ENCODE assay signal across 8 cellular contexts in the genomic region with DNA sequence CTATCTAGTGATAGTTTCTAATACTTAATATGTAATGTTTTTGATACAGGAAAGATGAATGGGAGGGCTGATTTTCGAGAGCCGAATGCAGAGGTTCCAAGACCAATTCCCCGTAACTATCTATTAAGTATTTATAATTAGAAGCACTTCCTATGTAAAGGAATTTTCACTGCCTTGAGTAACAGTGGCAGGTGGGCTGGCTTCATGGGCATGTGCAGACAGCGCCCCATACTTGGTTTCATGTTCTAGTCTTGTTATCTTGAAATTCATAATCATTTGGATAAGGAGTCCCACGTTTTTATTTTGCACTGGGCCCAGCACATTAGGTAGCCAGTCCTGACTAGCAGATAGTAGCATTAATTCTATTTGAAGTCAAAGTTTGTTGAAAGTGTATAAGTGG. TPM values are rescaled to one million over a fixed set of nuclear protein-coding genes. Genes with fewer than 3 reads are reported as not detected.
A peak's percentile ranks its signal among the peaks of the same experiment; 100 is the strongest.
DNase-seq lines count a peak whose midpoint lies in the region; ATAC-seq, FAIRE-seq and TF ChIP-seq lines count a peak whose summit lies in the region.

No MANE protein-coding gene starts in this region.

- H3K9me3 ChIP-seq in BLaER1 (peaks cover 14% of the 10 kb centered on the region; the same call in 1 of the 2 replicates), HUES48 (ENCODE audit: control insufficient read depth, insufficient read depth, low read length) (no peaks in the 10 kb centered on the region), astrocyte (ENCODE audit: insufficient read depth, low read depth, low read length) (no peaks in the 10 kb centered on the region), mesodermal cell (ENCODE audit: control insufficient read depth, low read length) (no peaks in the 10 kb centered on the region), Peyer's patch (no peaks in the 10 kb centered on the region)

- no peaks in the 10 kb centered on the region for H3K27me3 Mint-ChIP-seq in astrocyte (ENCODE audit: low read depth, unreplicated experiment)

- peak overlapping the region; percentile 89; the same call in 1 of the 2 replicates for H3K4me3 ChIP-seq in BLaER1
- H3K4me3 ChIP-seq in HUES48 (ENCODE audit: low read depth, low read length): peak overlapping the region; percentile 94
- peak overlapping the region; percentile 99 for H3K4me3 ChIP-seq in astrocyte (ENCODE audit: insufficient read depth, low read depth, low read length)
- peak overlapping the region; percentile 80 for H3K4me3 ChIP-seq in mesodermal cell (ENCODE audit: extremely low read depth, insufficient read depth, low read length, poor library complexity, severe bottlenecking)
- peak overlapping the region in 1 of 4 donors; percentile 80 for H3K4me3 ChIP-seq in Peyer's patch

- H3K27ac ChIP-seq in BLaER1 (no peak overlapping the region), HUES48 (ENCODE audit: low read depth, low read length) (no peak overlapping the region), astrocyte (ENCODE audit: low read depth, low read length) (no peak overlapping the region), mesodermal cell (ENCODE audit: low read depth, low read length, severe bottlenecking) (no peak overlapping the region), Peyer's patch (no peak overlapping the region)

- H3K4me1 Mint-ChIP-seq in astrocyte (ENCODE audit: low read depth, unreplicated experiment): no peaks in the 10 kb centered on the region

- H3K9ac ChIP-seq in BLaER1: no peak overlapping the region
- H3K9ac ChIP-seq in HUES48 (ENCODE audit: low read depth, low read length): no peak overlapping the region
- no peak overlapping the region for H3K9ac ChIP-seq in astrocyte (ENCODE audit: low read length)

- ATAC-seq in GM18870 (IDR thresholded peaks at IDR 0.05; ENCODE audit: unreplicated experiment): no peak

- peaks cover 15% of the 10 kb centered on the region for H3K36me3 Mint-ChIP-seq in astrocyte (ENCODE audit: low read depth, unreplicated experiment)

- H3K4me2 ChIP-seq in BLaER1 (peak overlapping the region; percentile 89), astrocyte (ENCODE audit: low read length) (peak overlapping the region; percentile 86)

- H3K4me3 Mint-ChIP-seq in astrocyte (ENCODE audit: unreplicated experiment): peak overlapping the region; percentile 100

- H4K20me1 ChIP-seq in BLaER1: peaks cover 8% of the 10 kb centered on the region; the same call in 1 of the 2 replicates
- H4K20me1 ChIP-seq in astrocyte (ENCODE audit: insufficient read depth, low read length): peaks cover 3% of the 10 kb centered on the region

- no peak overlapping the region for H2AFZ ChIP-seq in astrocyte (ENCODE audit: low read depth, low read length)

- H3K27me3 ChIP-seq in BLaER1 (no peaks in the 10 kb centered on the region), HUES48 (ENCODE audit: control insufficient read depth, insufficient read depth, low read length) (no peaks in the 10 kb centered on the region), astrocyte (ENCODE audit: insufficient read depth, low read length) (no peaks in the 10 kb centered on the region), Peyer's patch (no peaks in the 10 kb centered on the region)

- no peak for FAIRE-seq in astrocyte (lab: Jason Lieb, UNC)

- H3K36me3 ChIP-seq in BLaER1 (peaks cover 46% of the 10 kb centered on the region), HUES48 (ENCODE audit: control insufficient read depth, insufficient read depth, low read length) (peaks cover 41% of the 10 kb centered on the region), astrocyte (ENCODE audit: insufficient read depth, low read length) (peaks cover 19% of the 10 kb centered on the region), mesodermal cell (ENCODE audit: control insufficient read depth, insufficient read depth, low read length) (peaks cover 45% of the 10 kb centered on the region), Peyer's patch (peaks cover 0 to 39% (median 0%) of the 10 kb centered on the region in 3 donors)

- 60% methylated on average over 1 of the region's 5 CpGs; no CpG with 5 or more reads in 1 of the 2 experiments for WGBS in mesodermal cell (ENCODE audit: insufficient coverage in 2 of 2), 2 experiments

- no peaks in the 10 kb centered on the region for H3K9me3 Mint-ChIP-seq in astrocyte (ENCODE audit: unreplicated experiment)

- no peak for TF ChIP-seq POLR2A in Peyer's patch (IDR thresholded peaks at IDR 0.05)

- H3K79me2 ChIP-seq in astrocyte (ENCODE audit: insufficient read depth, low read length): peaks cover 59% of the 10 kb centered on the region

- H3K4me1 ChIP-seq in BLaER1: peaks cover 18% of the 10 kb centered on the region
- H3K4me1 ChIP-seq in HUES48 (ENCODE audit: control insufficient read depth, insufficient read depth, low read length): peaks cover 8% of the 10 kb centered on the region; the same call in 1 of the 2 replicates
- peaks cover 3% of the 10 kb centered on the region for H3K4me1 ChIP-seq in astrocyte (ENCODE audit: insufficient read depth, low read length)
- H3K4me1 ChIP-seq in mesodermal cell (ENCODE audit: control insufficient read depth, insufficient read depth, low read length, poor library complexity, severe bottlenecking): no peaks in the 10 kb centered on the region
- peaks cover 0 to 17% (median 3%) of the 10 kb centered on the region in 4 donors for H3K4me1 ChIP-seq in Peyer's patch

- H3K27ac Mint-ChIP-seq in astrocyte (ENCODE audit: unreplicated experiment): no peak overlapping the region

- no peak for DNase-seq in astrocyte (ENCODE audit: low read depth)
- no peak for DNase-seq in Peyer's patch
- DNase-seq in AG20443 (ENCODE audit: low spot score): no peak
- no peak for DNase-seq in NOMO-1 treated with dmso at 0.1 percent for 144 hours (lab: John Stamatoyannopoulos, UW; ENCODE audit: unreplicated experiment)

- TF ChIP-seq CTCF in astrocyte (IDR thresholded peaks at IDR 0.05; ENCODE audit: insufficient read depth, low read depth, low read length) (no peak), Peyer's patch (IDR thresholded peaks at IDR 0.05) (no peak)

RNA-seq across cellular contexts. Expression of gene OCIAD1, which starts 1.7 kb away (rescaled TPM):
- total RNA-seq in astrocyte (144 and 146 TPM in 2 replicates), Peyer's patch (100 to 1,000 TPM in 1 of 4 donors, 10 to 100 TPM in 3; 63.5 to 120 (median 76.5) TPM)
- polyA plus RNA-seq in mesodermal cell (2013, experiment 1 of 2): 117 TPM
- polyA plus RNA-seq in mesodermal cell (2013, experiment 2 of 2): 135 TPM

RNA-seq across cellular contexts. Expression of gene FRYL, which starts 52.5 kb away (rescaled TPM):
- total RNA-seq in astrocyte: 70.0 and 72.0 TPM in 2 replicates
- 28.7 TPM for polyA plus RNA-seq in mesodermal cell (2013, experiment 1 of 2)
- 30.0 TPM for polyA plus RNA-seq in mesodermal cell (2013, experiment 2 of 2)
- total RNA-seq in Peyer's patch: 100 to 1,000 TPM; 220 to 253 (median 241) TPM
